Comparison of ENCODE assay signal across 8 cellular contexts in the genomic region with DNA sequence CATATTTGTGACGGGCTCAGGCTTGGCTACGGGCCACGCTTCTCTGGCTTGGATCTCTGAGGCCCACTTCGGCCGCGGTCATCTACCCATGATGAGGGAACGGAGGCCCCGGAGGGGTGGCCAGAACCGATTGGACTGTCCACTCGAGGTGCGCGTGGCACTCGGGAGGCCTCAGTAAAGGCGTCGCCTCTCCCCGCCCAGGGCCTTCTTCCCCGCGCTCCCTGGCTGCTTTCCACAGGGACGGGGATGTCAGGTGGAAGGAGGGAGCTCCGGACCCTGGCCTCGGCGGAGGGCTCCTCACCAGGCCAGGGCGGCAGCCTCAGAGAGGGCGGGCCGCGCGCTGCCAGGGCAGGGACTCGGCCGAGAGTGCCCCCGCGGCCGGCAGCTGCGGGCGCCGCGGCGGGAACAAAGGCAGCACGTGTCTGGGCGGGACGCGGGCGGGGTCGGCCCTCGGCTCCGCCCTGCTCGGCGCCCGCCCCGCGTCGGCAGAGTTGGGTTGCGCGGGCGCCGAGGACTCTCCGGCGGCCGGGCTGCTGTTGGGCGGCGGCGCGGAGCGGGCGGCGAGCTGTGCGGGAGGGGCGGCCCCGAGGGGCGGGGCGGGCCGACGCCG. TPM values are rescaled to one million over a fixed set of nuclear protein-coding genes. Genes with fewer than 3 reads are reported as not detected.
DNase-seq lines count a peak whose midpoint lies in the region; ATAC-seq and TF ChIP-seq lines count a peak whose summit lies in the region.

No MANE protein-coding gene starts in this region.

- peaks cover 4% of the 10 kb centered on the region; the same call in 1 of the 2 replicates for H3K27me3 Mint-ChIP-seq in HFFc6 (ENCODE audit: insufficient read depth)

- no peak for TF ChIP-seq CTCF in GM06990 (IDR thresholded peaks at IDR 0.05; ENCODE audit: insufficient read depth, low read length, poor library complexity, severe bottlenecking)
- no peak for TF ChIP-seq CTCF in HFFc6 (IDR thresholded peaks at IDR 0.05)
- TF ChIP-seq CTCF in body of pancreas (IDR thresholded peaks at IDR 0.05): no peak

- H3K4me3 ChIP-seq in GM06990 (replicated peaks; ENCODE audit: low read depth, low read length) (peak overlapping the region; percentile 59), body of pancreas (peak overlapping the region in 1 of 2 donors; percentile 3), iPS-18a (ENCODE audit: low read length) (peak overlapping the region; percentile 42), skeletal muscle cell (ENCODE audit: low read depth, low read length) (peak overlapping the region; percentile 51)

- H3K9ac ChIP-seq in iPS-18a (ENCODE audit: low read length): peak overlapping the region; percentile 50

- peak overlapping the region; percentile 63 for H3K4me3 Mint-ChIP-seq in HFFc6

- H3K27me3 ChIP-seq in GM06990 (replicated peaks; ENCODE audit: control insufficient read depth, insufficient read depth, low read length): no peaks in the 10 kb centered on the region
- no peaks in the 10 kb centered on the region for H3K27me3 ChIP-seq in body of pancreas
- H3K27me3 ChIP-seq in iPS-18a (ENCODE audit: control insufficient read depth, insufficient read depth, low read length): no peaks in the 10 kb centered on the region

- peak; percentile 87 for ATAC-seq in body of pancreas

- no peaks in the 10 kb centered on the region for H3K9me3 ChIP-seq in body of pancreas
- no peaks in the 10 kb centered on the region for H3K9me3 ChIP-seq in iPS-18a (ENCODE audit: control insufficient read depth, low read depth, low read length)

- WGBS in body of pancreas, 2 donors: 7 to 32% methylated on average over 7 to 24 of the region's 73 CpGs

- TF ChIP-seq POLR2A in body of pancreas (IDR thresholded peaks at IDR 0.05): peak in 2 of 3 donors; percentile 28 to 39

- peaks cover 25% of the 10 kb centered on the region for H3K4me1 Mint-ChIP-seq in HFFc6 (ENCODE audit: low read depth)

- H3K4me1 ChIP-seq in body of pancreas: peaks cover 35% of the 10 kb centered on the region
- H3K4me1 ChIP-seq in iPS-18a (ENCODE audit: control insufficient read depth, low read depth, low read length): peaks cover 26% of the 10 kb centered on the region

- intact Hi-C loops in body of pancreas (cut with DNase I): no loop called here

- H3K27ac Mint-ChIP-seq in HFFc6: peak overlapping the region; percentile 54; the same call in 1 of the 2 replicates

- H3K36me3 ChIP-seq in GM06990 (ENCODE audit: control insufficient read depth, insufficient read depth, low read length) (peaks cover 4% of the 10 kb centered on the region), body of pancreas (replicated peaks in 1 of 2; ENCODE audit: insufficient read depth in 1 of 2, low read depth in 2 of 2) (peaks cover 0 to 3% of the 10 kb centered on the region in 2 donors), iPS-18a (ENCODE audit: control insufficient read depth, low read depth, low read length) (peaks cover 13% of the 10 kb centered on the region)

- H3K27ac ChIP-seq in body of pancreas: peak overlapping the region; percentile 31 to 74 (median 63)
- H3K27ac ChIP-seq in iPS-18a (ENCODE audit: low read length): no peak overlapping the region

- peaks cover 10% of the 10 kb centered on the region for H3K36me3 Mint-ChIP-seq in HFFc6 (ENCODE audit: low read depth)

- H3K9me3 Mint-ChIP-seq in HFFc6: no peaks in the 10 kb centered on the region

- DNase-seq in GM06990 (ENCODE audit: extremely low read depth, insufficient read length): peak; percentile 87
- DNase-seq in HFFc6: peak; percentile 40
- DNase-seq in NCI-H1417 treated with DMSO at 0.1 percent for 48 hours (lab: John Stamatoyannopoulos, UW): peak; percentile 69
- peak; percentile 63 for DNase-seq in T1000 (lab: John Stamatoyannopoulos, UW)
- DNase-seq in body of pancreas: peak; percentile 72 to 82 (median 74)
- DNase-seq in skeletal muscle cell (ENCODE audit: low read depth): no peak
- DNase-seq in amniotic stem cell (lab: John Stamatoyannopoulos, UW): no peak

RNA-seq across cellular contexts. Expression of gene CDK5R1, which starts 0.6 kb away (rescaled TPM):
- total RNA-seq in HFFc6 (2021; fragmentation: NEBNext Ultra II Directional; extraction: Animal tissue kit (Norgen Biotek cat#: 25700)): 1 to 10 TPM in 5 of 6 experiments, under 1 TPM in 1; 1.00 to 1.9 (median 1.3) TPM
- 1 to 10 TPM; 1.0 to 1.6 TPM for total RNA-seq in body of pancreas

RNA-seq across cellular contexts. Expression of gene PSMD11, which starts 41.9 kb away (rescaled TPM):
- 100 to 1,000 TPM; 105 to 121 (median 110) TPM for total RNA-seq in HFFc6 (2021; fragmentation: NEBNext Ultra II Directional; extraction: Animal tissue kit (Norgen Biotek cat#: 25700))
- total RNA-seq in body of pancreas: 10 to 100 TPM; 18.9 to 24.7 TPM

Comparison
In these comparisons a context has a peak if more than half of its experiments do, and no peak if none do; other contexts are left out.
1. DNase-seq: peak in GM06990 (single experiment), HFFc6 (single experiment), NCI-H1417 treated with DMSO at 0.1 percent for 48 hours (single experiment), T1000 (single experiment) and body of pancreas (4 of 4); none in skeletal muscle cell (single experiment) and amniotic stem cell (single experiment).
2. RNA of gene PSMD11, which starts 41.9 kb away (total RNA-seq): 105 to 121 TPM in HFFc6; 18.9 to 24.7 TPM in body of pancreas; every median in the first group is over 4 times any median in the second.